ENCODE assay signal across 23 cellular contexts in genomic region chr2:213991454-213992108, GRCh38.
"Had no signal": no experiment of that assay in that cellular context is flagged by ENCODE, and none has a peak within 500 bp of the region (broad histone marks: within the 10 kb centered on the region; RNA-seq: fewer than 3 reads in every experiment).

No MANE protein-coding gene starts in this region.

- H3K27me3 Mint-ChIP-seq: activated CD4-positive, alpha-beta T cell treated with anti-CD3 and anti-CD28 coated beads, Interleukin-2, amount 10 ng/mL, durations not matched to agents 7 days and 5 days; activated T-cell treated with anti-CD3 and anti-CD28 coated beads, Interleukin-2, amount 50 U/mL, for 24 hours; dendritic cell treated with granulocyte-macrophage colony-stimulating factor and Interleukin-4, amounts not matched to agents 40 ng/mL and 50 ng/mL, for 4 days; natural killer cell treated with Interleukin-12 subunit alpha and Interleukin-12 subunit beta and Interleukin-15 and Interleukin-18, amount 100 ng/mL, for 72 hours; stimulated activated memory B cell treated with anti-CD40 and anti-IgM and Interleukin-4, amounts not matched to agents 10 μg/mL and 1 μg/mL and 100 μg/mL, for 72 hours had no signal

- ATAC-seq: activated CD4-positive, CD25-positive, alpha-beta regulatory T cell treated with anti-CD3 and anti-CD28 coated beads, Interleukin-2, amount 50 U/mL, for 24 hours; activated CD8-positive, alpha-beta T cell treated with anti-CD3 and anti-CD28 coated beads, Interleukin-2, amount 10 ng/mL, durations not matched to agents 7 days and 5 days; lower lobe of right lung; natural killer cell treated with Interleukin-12 subunit alpha and Interleukin-12 subunit beta and Interleukin-15 and Interleukin-18, amount 100 ng/mL, for 72 hours; stimulated activated memory B cell treated with anti-CD40 and anti-IgM and Interleukin-4, amounts not matched to agents 10 μg/mL and 1 μg/mL and 100 μg/mL, for 72 hours had no signal

- H3K9me3 ChIP-seq: esophagus squamous epithelium, lower lobe of right lung, neutrophil, sigmoid colon, spleen, thoracic aorta, upper lobe of left lung had no signal

- H3K4me1 Mint-ChIP-seq: activated CD4-positive, alpha-beta T cell treated with anti-CD3 and anti-CD28 coated beads, Interleukin-2, amount 10 ng/mL, durations not matched to agents 7 days and 5 days; mesothelial cell of epicardium; stimulated activated memory B cell treated with anti-CD40 and anti-IgM and Interleukin-4, amounts not matched to agents 10 μg/mL and 1 μg/mL and 100 μg/mL, for 72 hours had no signal

- DNase-seq: activated CD4-positive, alpha-beta T cell treated with anti-CD3 and anti-CD28 coated beads, Interleukin-2, amount 10 ng/mL, durations not matched to agents 7 days and 5 days; activated CD8-positive, alpha-beta T cell treated with anti-CD3 and anti-CD28 coated beads, Interleukin-2, amount 10 ng/mL, durations not matched to agents 7 days and 5 days; activated naive CD4-positive, alpha-beta T cell treated with Interleukin-2 at 50 U/mL for 16 hours; activated T-cell treated with anti-CD3 and anti-CD28 coated beads, Interleukin-2, amount 50 U/mL, for 24 hours; aorta; effector CD8-positive, alpha-beta T cell; esophagus squamous epithelium; islet precursor cell; lower lobe of right lung; sigmoid colon; spleen; stimulated activated CD4-positive, alpha-beta T cell treated with anti-CD3 and anti-CD28 coated beads, Interleukin-4, amount 100 ng/mL, for 4 hours; upper lobe of left lung had no signal

- H3K27me3 ChIP-seq: cardiac muscle cell, esophagus squamous epithelium, hepatocyte, neutrophil, sigmoid colon, spleen, upper lobe of left lung had no signal

- H2AFZ ChIP-seq: hepatocyte had no signal

- H3K27ac Mint-ChIP-seq: activated CD4-positive, alpha-beta T cell treated with anti-CD3 and anti-CD28 coated beads, Interleukin-2, amount 10 ng/mL, durations not matched to agents 7 days and 5 days; activated CD8-positive, alpha-beta T cell treated with anti-CD3 and anti-CD28 coated beads, Interleukin-2, amount 10 ng/mL, durations not matched to agents 7 days and 5 days; activated T-cell treated with anti-CD3 and anti-CD28 coated beads, Interleukin-2, amount 50 U/mL, for 24 hours; activated T-helper 2 cell treated with anti-CD3 and anti-CD28 coated beads, Interferon-gamma antibody, Interleukin-2, Interleukin-4, amounts not matched to agents 10 μg/mL and 5 μg/mL and 100 μg/mL, durations not matched to agents 14 hours and 24 hours and 36 hours; dendritic cell treated with granulocyte-macrophage colony-stimulating factor and Interleukin-4, amounts not matched to agents 40 ng/mL and 50 ng/mL, for 4 days; mesothelial cell of epicardium; natural killer cell treated with Interleukin-12 subunit alpha and Interleukin-12 subunit beta and Interleukin-15 and Interleukin-18, amount 100 ng/mL, for 72 hours; stimulated activated memory B cell treated with anti-CD40 and anti-IgM and Interleukin-4, amounts not matched to agents 10 μg/mL and 1 μg/mL and 100 μg/mL, for 72 hours had no signal

- H3K4me1 ChIP-seq: lower lobe of right lung, spleen, upper lobe of left lung had no signal

- H3K9me3 Mint-ChIP-seq: activated CD4-positive, alpha-beta T cell treated with anti-CD3 and anti-CD28 coated beads, Interleukin-2, amount 10 ng/mL, durations not matched to agents 7 days and 5 days; activated T-cell treated with anti-CD3 and anti-CD28 coated beads, Interleukin-2, amount 50 U/mL, for 24 hours; activated T-helper 2 cell treated with anti-CD3 and anti-CD28 coated beads, Interferon-gamma antibody, Interleukin-2, Interleukin-4, amounts not matched to agents 10 μg/mL and 5 μg/mL and 100 μg/mL, durations not matched to agents 14 hours and 24 hours and 36 hours; dendritic cell treated with granulocyte-macrophage colony-stimulating factor and Interleukin-4, amounts not matched to agents 40 ng/mL and 50 ng/mL, for 4 days; natural killer cell treated with Interleukin-12 subunit alpha and Interleukin-12 subunit beta and Interleukin-15 and Interleukin-18, amount 100 ng/mL, for 72 hours had no signal

- H3K36me3 Mint-ChIP-seq: mesothelial cell of epicardium; natural killer cell treated with Interleukin-12 subunit alpha and Interleukin-12 subunit beta and Interleukin-15 and Interleukin-18, amount 100 ng/mL, for 72 hours; stimulated activated memory B cell treated with anti-CD40 and anti-IgM and Interleukin-4, amounts not matched to agents 10 μg/mL and 1 μg/mL and 100 μg/mL, for 72 hours had no signal

- H3K4me2 ChIP-seq: hepatocyte had no signal

- H3K27ac ChIP-seq: cardiac muscle cell, esophagus squamous epithelium, hepatocyte, lower lobe of right lung, neutrophil, sigmoid colon, spleen, thoracic aorta, upper lobe of left lung had no signal

- H3K4me3 ChIP-seq: cardiac muscle cell, esophagus squamous epithelium, hepatocyte, lower lobe of right lung, sigmoid colon, spleen, thoracic aorta, upper lobe of left lung had no signal

- H3K36me3 ChIP-seq: cardiac muscle cell, esophagus squamous epithelium, lower lobe of right lung, neutrophil, sigmoid colon, spleen, thoracic aorta, upper lobe of left lung had no signal

- H3K4me3 Mint-ChIP-seq: activated CD4-positive, alpha-beta T cell treated with anti-CD3 and anti-CD28 coated beads, Interleukin-2, amount 10 ng/mL, durations not matched to agents 7 days and 5 days; activated CD8-positive, alpha-beta T cell treated with anti-CD3 and anti-CD28 coated beads, Interleukin-2, amount 10 ng/mL, durations not matched to agents 7 days and 5 days; activated T-cell treated with anti-CD3 and anti-CD28 coated beads, Interleukin-2, amount 50 U/mL, for 24 hours; dendritic cell treated with granulocyte-macrophage colony-stimulating factor and Interleukin-4, amounts not matched to agents 40 ng/mL and 50 ng/mL, for 4 days; mesothelial cell of epicardium; natural killer cell treated with Interleukin-12 subunit alpha and Interleukin-12 subunit beta and Interleukin-15 and Interleukin-18, amount 100 ng/mL, for 72 hours; stimulated activated memory B cell treated with anti-CD40 and anti-IgM and Interleukin-4, amounts not matched to agents 10 μg/mL and 1 μg/mL and 100 μg/mL, for 72 hours had no signal
